In genomic region chr13:48028066-48028465, GRCh38 we compare ENCODE assay signal across 5 cellular contexts.
"Had no signal": no experiment of that assay in that cellular context is flagged by ENCODE, and none has a peak within 500 bp of the region (broad histone marks: within the 10 kb centered on the region; RNA-seq: fewer than 3 reads in every experiment).

No MANE protein-coding gene starts in this region.

- DNase-seq: H9, HCEC 1CT had no signal

- ATAC-seq: GM23338, HepG2 had no signal

- H2AFZ ChIP-seq: GM23338 had no signal

- H3K27ac ChIP-seq: HL-60 had no signal

- H3K4me2 ChIP-seq: GM23338 had no signal

- H3K4me3 ChIP-seq: GM23338 had no signal
